In the genomic region with DNA sequence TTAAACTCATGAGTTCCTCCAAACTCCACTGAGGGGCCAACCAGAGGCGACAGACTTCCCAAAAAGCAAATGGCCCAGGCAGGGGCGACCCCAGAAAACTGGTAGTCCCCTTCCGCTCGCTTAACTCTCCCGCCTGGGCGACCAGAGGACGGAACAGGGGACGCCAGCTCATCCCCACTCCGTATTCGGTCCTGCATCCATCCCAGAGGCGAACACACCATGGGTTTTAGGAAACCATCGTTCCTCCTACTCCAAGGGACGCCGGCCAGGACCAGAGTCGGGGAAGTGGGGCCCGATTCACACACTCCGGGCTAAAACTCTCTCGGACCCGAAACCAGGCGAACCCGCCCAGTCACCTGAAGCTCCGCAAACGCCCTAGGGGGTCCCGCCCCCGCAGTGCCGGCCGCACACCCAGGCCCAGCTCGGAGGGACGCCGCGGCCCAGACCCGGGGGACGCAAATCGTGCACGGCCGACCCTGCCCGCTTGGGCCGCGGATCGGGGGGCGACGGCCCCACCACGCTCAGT, we compare ENCODE assay signal across 8 cellular contexts.
DNase-seq lines count a peak whose midpoint lies in the region; ATAC-seq and TF ChIP-seq lines count a peak whose summit lies in the region.

No MANE protein-coding gene starts in this region.

- ATAC-seq in GM18909 (IDR thresholded peaks at IDR 0.05; ENCODE audit: poor library complexity, unreplicated experiment) (peak; percentile 39), HG03135 (IDR thresholded peaks at IDR 0.05; ENCODE audit: unreplicated experiment) (peak; percentile 44)

- no peaks in the 10 kb centered on the region; the same call in 1 of the 2 replicates for H3F3A ChIP-seq in SU-DHL-6 (ENCODE audit: insufficient read depth)

- H2AFZ ChIP-seq in SU-DHL-6 (ENCODE audit: low read depth, low read length, severe bottlenecking): peak overlapping the region; percentile 74

- H3K4me3 ChIP-seq in AG10803 (ENCODE audit: low read length) (peak overlapping the region; percentile 84), SU-DHL-6 (ENCODE audit: insufficient read depth, low read length, poor library complexity, severe bottlenecking) (peak overlapping the region; percentile 88), brain microvascular endothelial cell (ENCODE audit: low read depth, low read length) (peak overlapping the region; percentile 91)

- H3K27ac ChIP-seq in SU-DHL-6 (ENCODE audit: low read depth, low read length): peak overlapping the region; percentile 71
- H3K27ac ChIP-seq in brain microvascular endothelial cell: peak overlapping the region; percentile 79

- peak overlapping the region; percentile 98 for H3K9ac ChIP-seq in SU-DHL-6 (ENCODE audit: low read length)

- peaks cover 63% of the 10 kb centered on the region for H3K79me2 ChIP-seq in SU-DHL-6 (ENCODE audit: insufficient read depth, low read length)

- peak overlapping the region; percentile 85 for H3K4me2 ChIP-seq in SU-DHL-6 (ENCODE audit: low read depth, low read length, poor library complexity, severe bottlenecking)

- in situ Hi-C loops in brain microvascular endothelial cell (cut with HindIII; ENCODE audit: low pct_ligation_motif_present, low sequenced_read_pairs): no loop called here

- H3K9me2 ChIP-seq in SU-DHL-6 (replicated peaks; ENCODE audit: insufficient read depth, low read length): no peaks in the 10 kb centered on the region

- TF ChIP-seq CTCF in AG10803 (conservative IDR thresholded peaks at IDR 0.05; ENCODE audit: low read length) (no peak; the same call in 1 of the 2 replicates), SU-DHL-6 (IDR thresholded peaks at IDR 0.05; ENCODE audit: insufficient read depth, low read length, poor library complexity, severe bottlenecking) (no peak), brain microvascular endothelial cell (IDR thresholded peaks at IDR 0.05; ENCODE audit: low read depth, low read length, missing control alignments) (no peak)

- no peaks in the 10 kb centered on the region for H3K27me3 ChIP-seq in SU-DHL-6 (ENCODE audit: low read length)
- no peaks in the 10 kb centered on the region for H3K27me3 ChIP-seq in brain microvascular endothelial cell (replicated peaks)

- H3K36me3 ChIP-seq in SU-DHL-6 (ENCODE audit: low read length): peaks cover 11% of the 10 kb centered on the region; the same call in 1 of the 2 replicates
- H3K36me3 ChIP-seq in brain microvascular endothelial cell (replicated peaks): no peaks in the 10 kb centered on the region

- H3K9me3 ChIP-seq in SU-DHL-6 (ENCODE audit: insufficient read depth, low read length): no peaks in the 10 kb centered on the region

- DNase-seq in AG10803 (ENCODE audit: low read depth): peak; percentile 14
- peak; percentile 12 for DNase-seq in brain microvascular endothelial cell
- peak; percentile 41 for DNase-seq in iPS-NIHi11 (ENCODE audit: low spot score)
- DNase-seq in stimulated activated CD4-positive, alpha-beta T cell treated with anti-CD3 and anti-CD28 coated beads, Interleukin-12 subunit alpha, Interleukin-12 subunit beta, amount 100 ng/mL, for 4 hours: peak; percentile 23
- DNase-seq in OCI-M2 (lab: John Stamatoyannopoulos, UW; ENCODE audit: unreplicated experiment): no peak

- H4K20me1 ChIP-seq in SU-DHL-6 (ENCODE audit: low read depth, low read length): peaks cover 15% of the 10 kb centered on the region; the same call in 1 of the 2 replicates
